13 cellular contexts compared by ENCODE assay signal in genomic region chr15:90610220-90610619, GRCh38.
DNase-seq lines count a peak whose midpoint lies in the region; ATAC-seq, FAIRE-seq and TF ChIP-seq lines count a peak whose summit lies in the region.
"Had no signal": no experiment of that assay in that cellular context is flagged by ENCODE, and none has a peak within 500 bp of the region (broad histone marks: within the 10 kb centered on the region; RNA-seq: fewer than 3 reads in every experiment).

No MANE protein-coding gene starts in this region.

- H3K4me2 ChIP-seq in PC-3 (ENCODE audit: low read length) = no peak overlapping the region

- in situ Hi-C loops in gastrocnemius medialis (cut with MboI; ENCODE audit: low sequenced_read_pairs in 4 of 4) = loop anchor here in 2 of 4 donors (25.0 kb wide), 1 partner anchor 298 kb away; no protein-coding TSS in a partner anchor

- no peak overlapping the region for H3K9ac ChIP-seq in PC-3 (ENCODE audit: low read length)

- ATAC-seq in PC-3 (no peak), gastrocnemius medialis (no peak)
- ATAC-seq: stimulated activated effector memory CD8-positive, alpha-beta T cell treated with anti-CD3 and anti-CD28 coated beads, Interleukin-12 subunit alpha, Interleukin-12 subunit beta, amount 100 ng/mL, for 72 hours; T-helper 17 cell had no signal

- no peak for TF ChIP-seq POLR2A in gastrocnemius medialis (IDR thresholded peaks at IDR 0.05)

- no peaks in the 10 kb centered on the region for H4K20me1 ChIP-seq in PC-3 (ENCODE audit: low read length)

- no peaks in the 10 kb centered on the region for H3K9me3 ChIP-seq in PC-3 (ENCODE audit: low read length)
- H3K9me3 ChIP-seq in gastrocnemius medialis = no peaks in the 10 kb centered on the region
- no peaks in the 10 kb centered on the region for H3K9me3 ChIP-seq in SJCRH30 (replicated peaks)

- no peaks in the 10 kb centered on the region for H3K4me1 ChIP-seq in PC-3 (ENCODE audit: insufficient read depth, low read length)
- peaks cover 0 to 4% of the 10 kb centered on the region in 2 donors for H3K4me1 ChIP-seq in gastrocnemius medialis
- no peaks in the 10 kb centered on the region for H3K4me1 ChIP-seq in SJCRH30

- CTCF ChIA-PET in PC-3 (lab: Charles Lee) = no interaction called here

- no peak overlapping the region for H3K4me3 ChIP-seq in PC-3 (ENCODE audit: low read length)
- H3K4me3 ChIP-seq in gastrocnemius medialis = no peak overlapping the region
- H3K4me3 ChIP-seq in SJCRH30 = no peak overlapping the region

- H3F3A ChIP-seq in PC-3 (ENCODE audit: low read length, unreplicated experiment) = no peaks in the 10 kb centered on the region

- H3K36me3 ChIP-seq in PC-3 (ENCODE audit: low read depth, low read length) (peaks cover 3% of the 10 kb centered on the region; the same call in 1 of the 2 replicates), gastrocnemius medialis (peaks cover 0 to 18% of the 10 kb centered on the region in 2 donors), SJCRH30 (no peaks in the 10 kb centered on the region; the same call in 1 of the 2 replicates)

- TF ChIP-seq CTCF in PC-3 (conservative IDR thresholded peaks at IDR 0.05; ENCODE audit: low read depth, low read length) (no peak), gastrocnemius medialis (IDR thresholded peaks at IDR 0.05 in 4 of 5, conservative IDR thresholded peaks at IDR 0.05 in 1 of 5) (no peak)

- POLR2A ChIA-PET in PC-3 (lab: Charles Lee; ENCODE audit: unreplicated experiment) = no interaction called here

- BruUV-seq in PC-3 (replicated peaks; lab: Mats Ljungman, UMichigan) = no TSS peak

- no peak overlapping the region for H2AFZ ChIP-seq in PC-3 (ENCODE audit: low read length)

- no peak for FAIRE-seq in HTR-8/SVneo (lab: Jason Lieb, UNC)

- no peaks in the 10 kb centered on the region for H3K27me3 ChIP-seq in PC-3 (ENCODE audit: low read length)
- H3K27me3 ChIP-seq in gastrocnemius medialis = no peaks in the 10 kb centered on the region
- no peaks in the 10 kb centered on the region for H3K27me3 ChIP-seq in SJCRH30

- H3K9me2 ChIP-seq in PC-3 (replicated peaks; ENCODE audit: low read length) = no peaks in the 10 kb centered on the region

- DNase-seq in Ammon's horn (ENCODE audit: low spot score) = peak; percentile 66
- peak; percentile 6 for DNase-seq in PC-3
- DNase-seq in fibroblast of peridontal ligament (ENCODE audit: extremely low read depth) = peak; percentile 81
- no peak for DNase-seq in gastrocnemius medialis
- DNase-seq in NCI-H2227 (lab: John Stamatoyannopoulos, UW; ENCODE audit: unreplicated experiment) = no peak
- DNase-seq in SJCRH30 = no peak
- no peak for DNase-seq in NCI-H1417 treated with DMSO at 0.1 percent for 48 hours (lab: John Stamatoyannopoulos, UW)
- no peak for DNase-seq in HTR-8/SVneo (ENCODE audit: insufficient read length, low spot score)
- DNase-seq: activated CD4-positive, alpha-beta T cell treated with anti-CD3 and anti-CD28 coated beads, Interleukin-2, amount 50 U/mL, for 1 hour; OCI-M1; stimulated activated CD4-positive, alpha-beta T cell treated with anti-CD3 and anti-CD28 coated beads, Interleukin-1b, Interleukin-23, amount 100 ng/mL, for 48 hours; T-helper 17 cell had no signal

- 0 out of 2 replicates have a peak overlapping the region, but pooled peaks have one; percentile 12 for H3K27ac ChIP-seq in PC-3 (ENCODE audit: low read length)
- peak overlapping the region in 3 of 4 donors; percentile 36 to 53 (median 51) for H3K27ac ChIP-seq in gastrocnemius medialis
- H3K27ac ChIP-seq in SJCRH30 = no peak overlapping the region

- intact Hi-C loops in PC-3 (cut with micrococcal nuclease) = no loop called here
- intact Hi-C loops in gastrocnemius medialis (cut with DNase I; ENCODE audit: low total_unique reads) = no loop called here

- H3K79me2 ChIP-seq in PC-3 (ENCODE audit: low read length) = no peaks in the 10 kb centered on the region

Comparison
In these comparisons a context has a peak if more than half of its experiments do, and no peak if none do; other contexts are left out.
1. DNase-seq: peak in Ammon's horn (single experiment), PC-3 (single experiment) and fibroblast of peridontal ligament (single experiment); none in gastrocnemius medialis (0 of 2), NCI-H2227 (single experiment), SJCRH30 (0 of 2), NCI-H1417 treated with DMSO at 0.1 percent for 48 hours (single experiment) and HTR-8/SVneo (single experiment).